In the genomic region with DNA sequence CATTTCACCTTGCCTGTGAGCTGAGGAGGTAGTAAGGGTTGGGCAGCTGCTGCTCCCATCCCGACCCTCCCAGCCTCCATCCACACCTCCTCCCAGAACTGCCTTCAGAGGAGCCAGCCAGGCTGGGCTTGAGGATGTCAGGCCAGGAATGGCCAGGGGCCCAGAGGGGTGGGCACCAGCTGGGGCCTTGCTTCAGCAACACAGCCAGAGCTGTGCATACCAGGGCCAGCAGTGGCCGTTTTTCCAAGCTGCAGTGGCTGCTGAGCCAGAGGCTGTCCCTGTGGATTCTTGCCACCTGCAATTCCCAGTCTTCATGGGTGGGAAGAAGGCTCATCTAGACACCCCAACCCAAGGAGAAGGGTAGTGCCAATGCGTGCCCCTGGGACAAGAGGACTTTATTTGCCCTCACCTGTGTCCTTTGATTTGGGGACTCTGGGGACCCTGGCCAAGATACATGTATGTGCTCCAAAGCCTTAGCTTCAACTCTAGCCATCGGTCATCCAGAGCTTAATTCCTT, we compare ENCODE assay signal across 1 cellular context.
A peak's percentile ranks its signal among the peaks of the same experiment; 100 is the strongest.
TF ChIP-seq lines count a peak whose summit lies in the region.

No MANE protein-coding gene starts in this region.

TF ChIP-seq in HepG2, 621 proteins besides CTCF, POLR2A, EP300 and RAD21 (continued from another document):
- TF ChIP-seq, protein P1, sequence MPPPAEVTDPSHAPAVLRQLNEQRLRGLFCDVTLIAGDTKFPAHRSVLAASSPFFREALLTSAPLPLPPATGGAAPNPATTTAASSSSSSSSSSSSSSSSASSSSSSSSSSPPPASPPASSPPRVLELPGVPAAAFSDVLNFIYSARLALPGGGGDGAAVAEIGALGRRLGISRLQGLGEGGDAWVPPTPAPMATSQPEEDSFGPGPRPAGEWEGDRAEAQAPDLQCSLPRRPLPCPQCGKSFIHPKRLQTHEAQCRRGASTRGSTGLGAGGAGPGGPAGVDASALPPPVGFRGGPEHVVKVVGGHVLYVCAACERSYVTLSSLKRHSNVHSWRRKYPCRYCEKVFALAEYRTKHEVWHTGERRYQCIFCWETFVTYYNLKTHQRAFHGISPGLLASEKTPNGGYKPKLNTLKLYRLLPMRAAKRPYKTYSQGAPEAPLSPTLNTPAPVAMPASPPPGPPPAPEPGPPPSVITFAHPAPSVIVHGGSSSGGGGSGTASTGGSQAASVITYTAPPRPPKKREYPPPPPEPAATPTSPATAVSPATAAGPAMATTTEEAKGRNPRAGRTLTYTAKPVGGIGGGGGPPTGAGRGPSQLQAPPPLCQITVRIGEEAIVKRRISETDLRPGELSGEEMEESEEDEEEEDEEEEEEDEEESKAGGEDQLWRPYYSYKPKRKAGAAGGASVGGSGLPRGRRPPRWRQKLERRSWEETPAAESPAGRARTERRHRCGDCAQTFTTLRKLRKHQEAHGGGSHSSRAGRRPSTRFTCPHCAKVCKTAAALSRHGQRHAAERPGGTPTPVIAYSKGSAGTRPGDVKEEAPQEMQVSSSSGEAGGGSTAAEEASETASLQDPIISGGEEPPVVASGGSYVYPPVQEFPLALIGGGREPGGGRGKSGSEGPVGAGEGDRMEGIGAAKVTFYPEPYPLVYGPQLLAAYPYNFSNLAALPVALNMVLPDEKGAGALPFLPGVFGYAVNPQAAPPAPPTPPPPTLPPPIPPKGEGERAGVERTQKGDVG (CRISPR knock-in tag; IDR thresholded peaks at IDR 0.05; ENCODE audit: borderline replicate concordance), result no peak
- TF ChIP-seq, protein P2, sequence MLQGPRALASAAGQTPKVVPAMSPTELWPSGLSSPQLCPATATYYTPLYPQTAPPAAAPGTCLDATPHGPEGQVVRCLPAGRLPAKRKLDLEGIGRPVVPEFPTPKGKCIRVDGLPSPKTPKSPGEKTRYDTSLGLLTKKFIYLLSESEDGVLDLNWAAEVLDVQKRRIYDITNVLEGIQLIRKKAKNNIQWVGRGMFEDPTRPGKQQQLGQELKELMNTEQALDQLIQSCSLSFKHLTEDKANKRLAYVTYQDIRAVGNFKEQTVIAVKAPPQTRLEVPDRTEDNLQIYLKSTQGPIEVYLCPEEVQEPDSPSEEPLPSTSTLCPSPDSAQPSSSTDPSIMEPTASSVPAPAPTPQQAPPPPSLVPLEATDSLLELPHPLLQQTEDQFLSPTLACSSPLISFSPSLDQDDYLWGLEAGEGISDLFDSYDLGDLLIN (CRISPR knock-in tag; IDR thresholded peaks at IDR 0.05; ENCODE audit: borderline replicate concordance), result no peak
- TF ChIP-seq, protein P3, sequence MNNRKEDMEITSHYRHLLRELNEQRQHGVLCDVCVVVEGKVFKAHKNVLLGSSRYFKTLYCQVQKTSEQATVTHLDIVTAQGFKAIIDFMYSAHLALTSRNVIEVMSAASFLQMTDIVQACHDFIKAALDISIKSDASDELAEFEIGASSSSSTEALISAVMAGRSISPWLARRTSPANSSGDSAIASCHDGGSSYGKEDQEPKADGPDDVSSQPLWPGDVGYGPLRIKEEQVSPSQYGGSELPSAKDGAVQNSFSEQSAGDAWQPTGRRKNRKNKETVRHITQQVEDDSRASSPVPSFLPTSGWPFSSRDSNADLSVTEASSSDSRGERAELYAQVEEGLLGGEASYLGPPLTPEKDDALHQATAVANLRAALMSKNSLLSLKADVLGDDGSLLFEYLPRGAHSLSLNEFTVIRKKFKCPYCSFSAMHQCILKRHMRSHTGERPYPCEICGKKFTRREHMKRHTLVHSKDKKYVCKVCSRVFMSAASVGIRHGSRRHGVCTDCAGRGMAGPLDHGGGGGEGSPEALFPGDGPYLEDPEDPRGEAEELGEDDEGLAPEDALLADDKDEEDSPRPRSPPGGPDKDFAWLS (CRISPR knock-in tag; IDR thresholded peaks at IDR 0.05; ENCODE audit: borderline replicate concordance), result no peak
- TF ChIP-seq RBM39 (IDR thresholded peaks at IDR 0.05; ENCODE audit: low read depth, low read length, poor library complexity, severe bottlenecking) (peak; percentile 47), CCDC6 (CRISPR knock-in tag; IDR thresholded peaks at IDR 0.05) (no peak), NONO (IDR thresholded peaks at IDR 0.05) (no peak), NONO (CRISPR knock-in tag; conservative IDR thresholded peaks at IDR 0.05) (no peak), FOXA3 (CRISPR knock-in tag; IDR thresholded peaks at IDR 0.05) (0 out of 2 replicates have a peak, but pooled peaks have one; percentile 8), KLF6 (CRISPR knock-in tag; IDR thresholded peaks at IDR 0.05) (0 out of 2 replicates have a peak, but pooled peaks have one; percentile 6), CBX1 (IDR thresholded peaks at IDR 0.05; ENCODE audit: low read depth) (peak; percentile 24), RFXAP (CRISPR knock-in tag; IDR thresholded peaks at IDR 0.05; ENCODE audit: borderline replicate concordance) (no peak), TAF15 (IDR thresholded peaks at IDR 0.05; ENCODE audit: low read depth, low read length, poor library complexity, severe bottlenecking) (peak; percentile 46), ZNF260 (CRISPR knock-in tag; IDR thresholded peaks at IDR 0.05; ENCODE audit: borderline replicate concordance, low read depth) (no peak), HOXA3 (CRISPR knock-in tag; IDR thresholded peaks at IDR 0.05) (no peak), HMGA1 (CRISPR knock-in tag; conservative IDR thresholded peaks at IDR 0.05) (no peak), ZNF773 (CRISPR knock-in tag; IDR thresholded peaks at IDR 0.05; ENCODE audit: borderline replicate concordance) (no peak; the same call in 1 of the 2 replicates), ZNF296 (CRISPR knock-in tag; conservative IDR thresholded peaks at IDR 0.05) (0 out of 2 replicates have a peak, but pooled peaks have one; percentile 44), FOXC1 (CRISPR knock-in tag; IDR thresholded peaks at IDR 0.05; ENCODE audit: borderline replicate concordance) (no peak), ZNF607 (CRISPR knock-in tag; IDR thresholded peaks at IDR 0.05; ENCODE audit: borderline replicate concordance) (peak; percentile 32; the same call in 1 of the 2 replicates), ZNF282 (IDR thresholded peaks at IDR 0.05; ENCODE audit: partially characterized antibody) (no peak), ZNF501 (CRISPR knock-in tag; IDR thresholded peaks at IDR 0.05) (peak; percentile 90), SMARCC2 (IDR thresholded peaks at IDR 0.05) (no peak), AGO2 (optimal IDR thresholded peaks at IDR 0.05; ENCODE audit: low read depth, low read length) (peak; percentile 72), FOXJ3 (CRISPR knock-in tag; IDR thresholded peaks at IDR 0.05; ENCODE audit: borderline replicate concordance) (no peak), NPAS2 (CRISPR knock-in tag; IDR thresholded peaks at IDR 0.05; ENCODE audit: borderline replicate concordance) (no peak), ZNF644 (CRISPR knock-in tag; IDR thresholded peaks at IDR 0.05; ENCODE audit: low read depth) (peak; percentile 15; the same call in 1 of the 2 replicates), IRF2 (CRISPR knock-in tag; IDR thresholded peaks at IDR 0.05) (no peak), GZF1 (CRISPR knock-in tag; IDR thresholded peaks at IDR 0.05) (0 out of 2 replicates have a peak, but pooled peaks have one; percentile 48), ZSCAN30 (CRISPR knock-in tag; IDR thresholded peaks at IDR 0.05) (0 out of 2 replicates have a peak, but pooled peaks have one; percentile 30), ZNF768 (CRISPR knock-in tag; IDR thresholded peaks at IDR 0.05) (peak; percentile 82; the same call in 1 of the 2 replicates), ZNF564 (CRISPR knock-in tag; IDR thresholded peaks at IDR 0.05) (0 out of 2 replicates have a peak, but pooled peaks have one; percentile 19), ZNF761 (CRISPR knock-in tag; conservative IDR thresholded peaks at IDR 0.05) (no peak), ETV6 (CRISPR knock-in tag; conservative IDR thresholded peaks at IDR 0.05) (peak; percentile 14; the same call in 1 of the 2 replicates)
- TF ChIP-seq, protein P4, sequence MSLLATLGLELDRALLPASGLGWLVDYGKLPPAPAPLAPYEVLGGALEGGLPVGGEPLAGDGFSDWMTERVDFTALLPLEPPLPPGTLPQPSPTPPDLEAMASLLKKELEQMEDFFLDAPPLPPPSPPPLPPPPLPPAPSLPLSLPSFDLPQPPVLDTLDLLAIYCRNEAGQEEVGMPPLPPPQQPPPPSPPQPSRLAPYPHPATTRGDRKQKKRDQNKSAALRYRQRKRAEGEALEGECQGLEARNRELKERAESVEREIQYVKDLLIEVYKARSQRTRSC (CRISPR knock-in tag; IDR thresholded peaks at IDR 0.05; ENCODE audit: low read depth), result 0 out of 2 replicates have a peak, but pooled peaks have one; percentile 71
- TF ChIP-seq, protein P5, sequence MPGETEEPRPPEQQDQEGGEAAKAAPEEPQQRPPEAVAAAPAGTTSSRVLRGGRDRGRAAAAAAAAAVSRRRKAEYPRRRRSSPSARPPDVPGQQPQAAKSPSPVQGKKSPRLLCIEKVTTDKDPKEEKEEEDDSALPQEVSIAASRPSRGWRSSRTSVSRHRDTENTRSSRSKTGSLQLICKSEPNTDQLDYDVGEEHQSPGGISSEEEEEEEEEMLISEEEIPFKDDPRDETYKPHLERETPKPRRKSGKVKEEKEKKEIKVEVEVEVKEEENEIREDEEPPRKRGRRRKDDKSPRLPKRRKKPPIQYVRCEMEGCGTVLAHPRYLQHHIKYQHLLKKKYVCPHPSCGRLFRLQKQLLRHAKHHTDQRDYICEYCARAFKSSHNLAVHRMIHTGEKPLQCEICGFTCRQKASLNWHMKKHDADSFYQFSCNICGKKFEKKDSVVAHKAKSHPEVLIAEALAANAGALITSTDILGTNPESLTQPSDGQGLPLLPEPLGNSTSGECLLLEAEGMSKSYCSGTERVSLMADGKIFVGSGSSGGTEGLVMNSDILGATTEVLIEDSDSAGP (CRISPR knock-in tag; IDR thresholded peaks at IDR 0.05; ENCODE audit: borderline replicate concordance), result peak; percentile 71; the same call in 1 of the 2 replicates
- TF ChIP-seq, protein P6, sequence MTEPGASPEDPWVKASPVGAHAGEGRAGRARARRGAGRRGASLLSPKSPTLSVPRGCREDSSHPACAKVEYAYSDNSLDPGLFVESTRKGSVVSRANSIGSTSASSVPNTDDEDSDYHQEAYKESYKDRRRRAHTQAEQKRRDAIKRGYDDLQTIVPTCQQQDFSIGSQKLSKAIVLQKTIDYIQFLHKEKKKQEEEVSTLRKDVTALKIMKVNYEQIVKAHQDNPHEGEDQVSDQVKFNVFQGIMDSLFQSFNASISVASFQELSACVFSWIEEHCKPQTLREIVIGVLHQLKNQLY (CRISPR knock-in tag; IDR thresholded peaks at IDR 0.05), result no peak
- TF ChIP-seq, protein P7, sequence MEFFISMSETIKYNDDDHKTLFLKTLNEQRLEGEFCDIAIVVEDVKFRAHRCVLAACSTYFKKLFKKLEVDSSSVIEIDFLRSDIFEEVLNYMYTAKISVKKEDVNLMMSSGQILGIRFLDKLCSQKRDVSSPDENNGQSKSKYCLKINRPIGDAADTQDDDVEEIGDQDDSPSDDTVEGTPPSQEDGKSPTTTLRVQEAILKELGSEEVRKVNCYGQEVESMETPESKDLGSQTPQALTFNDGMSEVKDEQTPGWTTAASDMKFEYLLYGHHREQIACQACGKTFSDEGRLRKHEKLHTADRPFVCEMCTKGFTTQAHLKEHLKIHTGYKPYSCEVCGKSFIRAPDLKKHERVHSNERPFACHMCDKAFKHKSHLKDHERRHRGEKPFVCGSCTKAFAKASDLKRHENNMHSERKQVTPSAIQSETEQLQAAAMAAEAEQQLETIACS (CRISPR knock-in tag; IDR thresholded peaks at IDR 0.05), result no peak
- TF ChIP-seq, protein P8, sequence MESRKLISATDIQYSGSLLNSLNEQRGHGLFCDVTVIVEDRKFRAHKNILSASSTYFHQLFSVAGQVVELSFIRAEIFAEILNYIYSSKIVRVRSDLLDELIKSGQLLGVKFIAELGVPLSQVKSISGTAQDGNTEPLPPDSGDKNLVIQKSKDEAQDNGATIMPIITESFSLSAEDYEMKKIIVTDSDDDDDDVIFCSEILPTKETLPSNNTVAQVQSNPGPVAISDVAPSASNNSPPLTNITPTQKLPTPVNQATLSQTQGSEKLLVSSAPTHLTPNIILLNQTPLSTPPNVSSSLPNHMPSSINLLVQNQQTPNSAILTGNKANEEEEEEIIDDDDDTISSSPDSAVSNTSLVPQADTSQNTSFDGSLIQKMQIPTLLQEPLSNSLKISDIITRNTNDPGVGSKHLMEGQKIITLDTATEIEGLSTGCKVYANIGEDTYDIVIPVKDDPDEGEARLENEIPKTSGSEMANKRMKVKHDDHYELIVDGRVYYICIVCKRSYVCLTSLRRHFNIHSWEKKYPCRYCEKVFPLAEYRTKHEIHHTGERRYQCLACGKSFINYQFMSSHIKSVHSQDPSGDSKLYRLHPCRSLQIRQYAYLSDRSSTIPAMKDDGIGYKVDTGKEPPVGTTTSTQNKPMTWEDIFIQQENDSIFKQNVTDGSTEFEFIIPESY (CRISPR knock-in tag; IDR thresholded peaks at IDR 0.05), result 0 out of 2 replicates have a peak, but pooled peaks have one; percentile 5
- TF ChIP-seq, protein P9, sequence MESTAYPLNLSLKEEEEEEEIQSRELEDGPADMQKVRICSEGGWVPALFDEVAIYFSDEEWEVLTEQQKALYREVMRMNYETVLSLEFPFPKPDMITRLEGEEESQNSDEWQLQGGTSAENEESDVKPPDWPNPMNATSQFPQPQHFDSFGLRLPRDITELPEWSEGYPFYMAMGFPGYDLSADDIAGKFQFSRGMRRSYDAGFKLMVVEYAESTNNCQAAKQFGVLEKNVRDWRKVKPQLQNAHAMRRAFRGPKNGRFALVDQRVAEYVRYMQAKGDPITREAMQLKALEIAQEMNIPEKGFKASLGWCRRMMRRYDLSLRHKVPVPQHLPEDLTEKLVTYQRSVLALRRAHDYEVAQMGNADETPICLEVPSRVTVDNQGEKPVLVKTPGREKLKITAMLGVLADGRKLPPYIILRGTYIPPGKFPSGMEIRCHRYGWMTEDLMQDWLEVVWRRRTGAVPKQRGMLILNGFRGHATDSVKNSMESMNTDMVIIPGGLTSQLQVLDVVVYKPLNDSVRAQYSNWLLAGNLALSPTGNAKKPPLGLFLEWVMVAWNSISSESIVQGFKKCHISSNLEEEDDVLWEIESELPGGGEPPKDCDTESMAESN (CRISPR knock-in tag; conservative IDR thresholded peaks at IDR 0.05), result no peak
- TF ChIP-seq, protein P10, sequence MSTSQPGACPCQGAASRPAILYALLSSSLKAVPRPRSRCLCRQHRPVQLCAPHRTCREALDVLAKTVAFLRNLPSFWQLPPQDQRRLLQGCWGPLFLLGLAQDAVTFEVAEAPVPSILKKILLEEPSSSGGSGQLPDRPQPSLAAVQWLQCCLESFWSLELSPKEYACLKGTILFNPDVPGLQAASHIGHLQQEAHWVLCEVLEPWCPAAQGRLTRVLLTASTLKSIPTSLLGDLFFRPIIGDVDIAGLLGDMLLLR (CRISPR knock-in tag; IDR thresholded peaks at IDR 0.05), result 0 out of 2 replicates have a peak, but pooled peaks have one; percentile 51
- TF ChIP-seq, protein P11, sequence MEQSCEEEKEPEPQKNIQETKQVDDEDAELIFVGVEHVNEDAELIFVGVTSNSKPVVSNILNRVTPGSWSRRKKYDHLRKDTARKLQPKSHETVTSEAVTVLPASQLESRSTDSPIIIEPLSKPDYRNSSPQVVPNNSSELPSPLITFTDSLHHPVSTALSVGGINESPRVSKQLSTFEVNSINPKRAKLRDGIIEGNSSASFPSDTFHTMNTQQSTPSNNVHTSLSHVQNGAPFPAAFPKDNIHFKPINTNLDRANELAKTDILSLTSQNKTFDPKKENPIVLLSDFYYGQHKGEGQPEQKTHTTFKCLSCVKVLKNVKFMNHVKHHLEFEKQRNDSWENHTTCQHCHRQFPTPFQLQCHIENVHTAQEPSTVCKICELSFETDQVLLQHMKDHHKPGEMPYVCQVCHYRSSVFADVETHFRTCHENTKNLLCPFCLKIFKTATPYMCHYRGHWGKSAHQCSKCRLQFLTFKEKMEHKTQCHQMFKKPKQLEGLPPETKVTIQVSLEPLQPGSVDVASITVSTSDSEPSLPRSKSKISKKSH (CRISPR knock-in tag; IDR thresholded peaks at IDR 0.05; ENCODE audit: borderline replicate concordance), result peak; percentile 56; the same call in 1 of the 2 replicates
